In genomic region chr4:87932718-87933136, GRCh38 we compare ENCODE assay signal across 21 cellular contexts. TPM values are rescaled to one million over a fixed set of nuclear protein-coding genes. Genes with fewer than 3 reads are reported as not detected.
A peak's percentile ranks its signal among the peaks of the same experiment; 100 is the strongest.
DNase-seq lines count a peak whose midpoint lies in the region; ATAC-seq and TF ChIP-seq lines count a peak whose summit lies in the region.
"Had no signal": no experiment of that assay in that cellular context is flagged by ENCODE, and none has a peak within 500 bp of the region (broad histone marks: within the 10 kb centered on the region; RNA-seq: fewer than 3 reads in every experiment).

No MANE protein-coding gene starts in this region.

- H3K27ac Mint-ChIP-seq in endodermal cell, result peak overlapping the region; percentile 67
- H3K27ac Mint-ChIP-seq: CD4-positive, CD25-positive, alpha-beta regulatory T cell; HFFc6 had no signal

- TF ChIP-seq CTCF in endodermal cell (conservative IDR thresholded peaks at IDR 0.05), result no peak
- no peak for TF ChIP-seq CTCF in left lung (IDR thresholded peaks at IDR 0.05)
- no peak for TF ChIP-seq CTCF in GM10248 (IDR thresholded peaks at IDR 0.05; ENCODE audit: control extremely low read depth, extremely low read depth, low read depth, missing control alignments)

- H3K9me3 ChIP-seq in Karpas-422 (ENCODE audit: low read length) (no peaks in the 10 kb centered on the region), endodermal cell (ENCODE audit: control insufficient read depth, low read length) (peaks cover 15% of the 10 kb centered on the region), left lung (peaks cover 0 to 11% of the 10 kb centered on the region in 2 donors)
- H3K9me3 ChIP-seq: BE2C, Caco-2, SJSA1 had no signal

- no peak overlapping the region for H3K4me2 ChIP-seq in Karpas-422 (ENCODE audit: low read depth, low read length, poor library complexity, severe bottlenecking)
- H3K4me2 ChIP-seq: PC-9 had no signal

- CTCF ChIA-PET in GM10248 (lab: Yijun Ruan, JAX), result no interaction called here

- 0 out of 2 replicates have a peak overlapping the region, but pooled peaks have one; percentile 0 for H3K4me3 ChIP-seq in ACC112 (ENCODE audit: low read depth, low read length)
- H3K4me3 ChIP-seq in Karpas-422 (ENCODE audit: low read length), result no peak overlapping the region
- H3K4me3 ChIP-seq in endodermal cell (ENCODE audit: low read length), result no peak overlapping the region
- H3K4me3 ChIP-seq in left lung, result no peak overlapping the region
- H3K4me3 ChIP-seq: K562, PC-9, SJSA1 had no signal

- H3K27ac ChIP-seq in ACC112 (ENCODE audit: low read depth, low read length) (no peak overlapping the region), Karpas-422 (ENCODE audit: low read length) (no peak overlapping the region), endodermal cell (ENCODE audit: low read depth, low read length) (no peak overlapping the region), left lung (no peak overlapping the region)
- H3K27ac ChIP-seq: HL-60, PC-9, SJSA1 had no signal

- H3K9me2 ChIP-seq in Karpas-422 (replicated peaks; ENCODE audit: insufficient read depth, low read length), result no peaks in the 10 kb centered on the region

- peaks cover 38% of the 10 kb centered on the region for H3K36me3 Mint-ChIP-seq in endodermal cell (ENCODE audit: low read depth)

- peaks cover 9% of the 10 kb centered on the region for H3K9me3 Mint-ChIP-seq in endodermal cell

- H3K27me3 ChIP-seq in ACC112 (ENCODE audit: insufficient read depth, low read length), result no peaks in the 10 kb centered on the region
- no peaks in the 10 kb centered on the region for H3K27me3 ChIP-seq in Karpas-422 (ENCODE audit: low read length)
- H3K27me3 ChIP-seq in endodermal cell (ENCODE audit: control insufficient read depth, insufficient read depth, low read length, poor library complexity, severe bottlenecking), result no peaks in the 10 kb centered on the region
- H3K27me3 ChIP-seq in left lung, result no peaks in the 10 kb centered on the region
- H3K27me3 ChIP-seq: SJSA1 had no signal

- H2AFZ ChIP-seq in ACC112 (ENCODE audit: low read length, unreplicated experiment) (peak overlapping the region; percentile 58), Karpas-422 (ENCODE audit: low read length) (no peak overlapping the region)
- H2AFZ ChIP-seq: PC-9 had no signal

- H3K4me3 Mint-ChIP-seq in endodermal cell, result no peak overlapping the region
- H3K4me3 Mint-ChIP-seq: CD4-positive, CD25-positive, alpha-beta regulatory T cell had no signal

- WGBS in endodermal cell (ENCODE audit: insufficient coverage in 1 of 2, insufficient read length in 1 of 2), 2 experiments, result 54 to 100% methylated on average over 2 to 5 of the region's 5 CpGs

- H3K4me1 ChIP-seq in ACC112 (ENCODE audit: control insufficient read depth, insufficient read depth, low read length, unreplicated experiment) (no peaks in the 10 kb centered on the region), Karpas-422 (ENCODE audit: low read length) (no peaks in the 10 kb centered on the region), endodermal cell (ENCODE audit: control insufficient read depth, insufficient read depth, low read length) (no peaks in the 10 kb centered on the region), left lung (no peaks in the 10 kb centered on the region)
- H3K4me1 ChIP-seq: BE2C, Caco-2, SJSA1 had no signal

- H3K79me2 ChIP-seq in ACC112 (ENCODE audit: control insufficient read depth, insufficient read depth, low read length, unreplicated experiment), result no peaks in the 10 kb centered on the region
- H3K79me2 ChIP-seq in Karpas-422 (ENCODE audit: low read length), result no peaks in the 10 kb centered on the region

- no peak for ATAC-seq in left lung
- ATAC-seq: K562 had no signal

- no peak overlapping the region for H3K9ac ChIP-seq in Karpas-422 (ENCODE audit: low read length)
- H3K9ac ChIP-seq in endodermal cell (ENCODE audit: extremely low read depth, low read length, poor library complexity, severe bottlenecking), result no peak overlapping the region

- in situ Hi-C loops in SK-MEL-5 (cut with HindIII; ENCODE audit: low pct_unique_long_range_greater_than_20kb, low sequenced_read_pairs), result no loop called here

- DNase-seq in Karpas-422 (peak; percentile 38), SK-MEL-5 (ENCODE audit: low read depth, low spot score) (peak; percentile 24), endodermal cell (peak; percentile 74), cerebellar nuclear complex (lab: John Stamatoyannopoulos, UW) (no peak), GM03348 (ENCODE audit: low spot score) (no peak), left lung (no peak), GM10248 (ENCODE audit: extremely low spot score) (no peak)
- DNase-seq: 8988T; BE2C; Caco-2; CD4-positive, CD25-positive, alpha-beta regulatory T cell; HFFc6; NCI-H1436; NCI-H1930; NCI-H345; NCI-H524 treated with DMSO at 0.1 percent for 48 hours; PC-9 had no signal

- POLR2A ChIA-PET in GM10248 (lab: Yijun Ruan, JAX), result no interaction called here

- H3K27me3 Mint-ChIP-seq in endodermal cell (ENCODE audit: insufficient read depth), result peaks cover under 1% of the 10 kb centered on the region

- intact Hi-C loops in left lung (cut with DNase I), result no loop called here

- peaks cover 21% of the 10 kb centered on the region for H3K4me1 Mint-ChIP-seq in endodermal cell

- no peaks in the 10 kb centered on the region for H4K20me1 ChIP-seq in Karpas-422 (ENCODE audit: insufficient read depth, low read depth, low read length)

- H3K36me3 ChIP-seq in ACC112 (ENCODE audit: insufficient read depth, low read length) (no peaks in the 10 kb centered on the region), Karpas-422 (ENCODE audit: insufficient read depth, low read length) (no peaks in the 10 kb centered on the region), endodermal cell (ENCODE audit: control insufficient read depth, insufficient read depth, low read length) (peaks cover 49% of the 10 kb centered on the region), left lung (no peaks in the 10 kb centered on the region)
- H3K36me3 ChIP-seq: BE2C, SJSA1 had no signal

RNA-seq across cellular contexts. Expression of gene SPP1, which starts 42.8 kb away (rescaled TPM):
- not detected in 2 replicates for total RNA-seq in Karpas-422 (2014; rRNA removed; shearing (Covaris generic); ENCODE audit: low replicate concordance)
- total RNA-seq in SK-MEL-5 (2014; rRNA removed; shearing (Covaris generic)), result 1,280 and 1,422 TPM in 2 replicates
- polyA plus RNA-seq in SK-MEL-5 (2015; cell fraction: cytosol; rRNA removed), result 927 and 1,082 TPM in 2 replicates
- polyA plus RNA-seq in SK-MEL-5 (2015; cell fraction: nucleus; rRNA removed), result 224 and 248 TPM in 2 replicates
- total RNA-seq in endodermal cell (1 to 10 TPM in 1 of 2 donors, under 1 TPM in 1; 0.31 to 8.8 TPM), left lung (10 to 100 TPM; 37.6 to 55.5 TPM)
- 17.8 TPM for polyA plus RNA-seq in endodermal cell (2013, experiment 1 of 2)
- 27.3 TPM for polyA plus RNA-seq in endodermal cell (2013, experiment 2 of 2)
- total RNA-seq: CD4-positive, CD25-positive, alpha-beta regulatory T cell had no signal

Comparison
In these comparisons a context has a peak if more than half of its experiments do, and no peak if none do; other contexts are left out.
1. DNase-seq: peak in Karpas-422 (single experiment), SK-MEL-5 (single experiment) and endodermal cell (single experiment); none in cerebellar nuclear complex (0 of 2), GM03348 (single experiment), left lung (0 of 2) and GM10248 (single experiment).
2. RNA of gene SPP1, which starts 42.8 kb away (total RNA-seq): 1,280 to 1,422 TPM in SK-MEL-5; 37.6 to 55.5 TPM in left lung, 0.31 to 8.8 TPM in endodermal cell and not detected in Karpas-422; every median in the first group is over 10 times any median in the second.